Comparison of ENCODE assay signal across 9 cellular contexts in genomic region chr17:63476494-63476856, GRCh38. TPM values are rescaled to one million over a fixed set of nuclear protein-coding genes. Genes with fewer than 3 reads are reported as not detected.
DNase-seq lines count a peak whose midpoint lies in the region; ATAC-seq and TF ChIP-seq lines count a peak whose summit lies in the region.
"Had no signal": no experiment of that assay in that cellular context is flagged by ENCODE, and none has a peak within 500 bp of the region (broad histone marks: within the 10 kb centered on the region; RNA-seq: fewer than 3 reads in every experiment).

No MANE protein-coding gene starts in this region.

- H3K4me2 ChIP-seq in parathyroid adenoma (ENCODE audit: low read length) = peak overlapping the region; percentile 79

- H3K9ac ChIP-seq in parathyroid adenoma = peak overlapping the region; percentile 61

- H3K27me3 Mint-ChIP-seq in activated T-cell treated with anti-CD3 and anti-CD28 coated beads, Interleukin-2, amount 50 U/mL, for 24 hours = peaks cover 36% of the 10 kb centered on the region

- DNase-seq in activated T-cell treated with anti-CD3 and anti-CD28 coated beads, Interleukin-2, amount 50 U/mL, for 24 hours = peak; percentile 48
- DNase-seq in activated T-cell treated with anti-CD3 and anti-CD28 coated beads, Interleukin-2, amount 50 U/mL, for 1 hour = no peak
- DNase-seq in SJCRH30 (peak; percentile 47 to 53), fibroblast of mammary gland (ENCODE audit: low read depth) (no peak), NAMALWA (ENCODE audit: low spot score) (no peak), hypothalamus (lab: John Stamatoyannopoulos, UW) (no peak)

- TF ChIP-seq CTCF in fibroblast of mammary gland (conservative IDR thresholded peaks at IDR 0.05; ENCODE audit: control insufficient read depth, insufficient read depth, low read depth, low read length) = no peak
- TF ChIP-seq CTCF in parathyroid adenoma (IDR thresholded peaks at IDR 0.05) = peak; percentile 6

- no peaks in the 10 kb centered on the region for H3K9me3 Mint-ChIP-seq in activated T-cell treated with anti-CD3 and anti-CD28 coated beads, Interleukin-2, amount 50 U/mL, for 24 hours

- H3K27me3 ChIP-seq in SJCRH30 (no peaks in the 10 kb centered on the region), parathyroid adenoma (ENCODE audit: control insufficient read depth, insufficient read depth, low read length) (no peaks in the 10 kb centered on the region)

- H3K36me3 ChIP-seq in SJCRH30 = no peaks in the 10 kb centered on the region
- H3K36me3 ChIP-seq in parathyroid adenoma (ENCODE audit: control insufficient read depth, insufficient read depth, low read length) = no peaks in the 10 kb centered on the region

- H3K4me3 ChIP-seq in SJCRH30 = peak overlapping the region; percentile 61
- peak overlapping the region; percentile 17 for H3K4me3 ChIP-seq in fibroblast of mammary gland (ENCODE audit: control insufficient read depth, low read depth, low read length)
- H3K4me3 ChIP-seq in parathyroid adenoma (ENCODE audit: low read depth, low read length) = peak overlapping the region; percentile 31

- H3K9me3 ChIP-seq in SJCRH30 (replicated peaks) (no peaks in the 10 kb centered on the region), parathyroid adenoma (ENCODE audit: control insufficient read depth, low read length) (no peaks in the 10 kb centered on the region)

- no peak for ATAC-seq in HG02970 (IDR thresholded peaks at IDR 0.05; ENCODE audit: low FRiP score, unreplicated experiment)

- H3K27ac Mint-ChIP-seq in activated T-cell treated with anti-CD3 and anti-CD28 coated beads, Interleukin-2, amount 50 U/mL, for 24 hours = no peak overlapping the region
- H3K27ac Mint-ChIP-seq: activated naive CD8-positive, alpha-beta T cell had no signal

- H3K4me1 ChIP-seq in SJCRH30 = 0 out of 2 replicates have a peak, but pooled peaks cover 2% of the 10 kb centered on the region
- peaks cover 66% of the 10 kb centered on the region for H3K4me1 ChIP-seq in parathyroid adenoma

- no peaks in the 10 kb centered on the region for H3K36me3 Mint-ChIP-seq in activated T-cell treated with anti-CD3 and anti-CD28 coated beads, Interleukin-2, amount 50 U/mL, for 24 hours (ENCODE audit: low read depth)
- H3K36me3 Mint-ChIP-seq: activated naive CD8-positive, alpha-beta T cell had no signal

- peak overlapping the region; percentile 73 for H2AFZ ChIP-seq in parathyroid adenoma

- peaks cover 16% of the 10 kb centered on the region for H3K4me1 Mint-ChIP-seq in activated T-cell treated with anti-CD3 and anti-CD28 coated beads, Interleukin-2, amount 50 U/mL, for 24 hours (ENCODE audit: low read depth)

- H3K79me2 ChIP-seq in parathyroid adenoma = peaks cover 5% of the 10 kb centered on the region

- no peak overlapping the region for H3K4me3 Mint-ChIP-seq in activated T-cell treated with anti-CD3 and anti-CD28 coated beads, Interleukin-2, amount 50 U/mL, for 24 hours

- H3K27ac ChIP-seq in SJCRH30 (no peak overlapping the region; the same call in 1 of the 2 replicates), parathyroid adenoma (peak overlapping the region; percentile 97)

RNA-seq across cellular contexts. Expression of gene ACE, which starts 0.4 kb away (rescaled TPM):
- total RNA-seq in SJCRH30 (2014; rRNA removed; shearing (Covaris generic)) = 0.76 and 1.1 TPM in 2 replicates

RNA-seq across cellular contexts. Expression of gene CYB561, which starts 30.4 kb away (rescaled TPM):
- not detected in 2 replicates for total RNA-seq in SJCRH30 (2014; rRNA removed; shearing (Covaris generic))

RNA-seq across cellular contexts. Expression of gene KCNH6, which starts 46.7 kb away (rescaled TPM):
- total RNA-seq in SJCRH30 (2014; rRNA removed; shearing (Covaris generic)) = not detected in 2 replicates

Comparison
In these comparisons a context has a peak if more than half of its experiments do, and no peak if none do; other contexts are left out.
1. DNase-seq: peak in activated T-cell treated with anti-CD3 and anti-CD28 coated beads, Interleukin-2, amount 50 U/mL, for 24 hours (single experiment) and SJCRH30 (2 of 2); none in activated T-cell treated with anti-CD3 and anti-CD28 coated beads, Interleukin-2, amount 50 U/mL, for 1 hour (single experiment), fibroblast of mammary gland (single experiment), NAMALWA (single experiment) and hypothalamus (0 of 51).
2. Peak in every context shown above with its lines, with median percentiles within 50 percentile points of each other: H3K4me3 ChIP-seq.